In genomic region chr6:87155920-87156600, GRCh38 we compare ENCODE assay signal across 8 cellular contexts. TPM values are rescaled to one million over a fixed set of nuclear protein-coding genes. Genes with fewer than 3 reads are reported as not detected.
DNase-seq lines count a peak whose midpoint lies in the region; ATAC-seq, FAIRE-seq and TF ChIP-seq lines count a peak whose summit lies in the region.

No MANE protein-coding gene starts in this region.

- TF ChIP-seq POLR2A in HepG2 (IDR thresholded peaks at IDR 0.05; ENCODE audit: insufficient read depth in 1 of 2, low read depth in 2 of 2, low read length in 2 of 2) = peak in 1 of 2 experiments; percentile 64; a peak in 3 of 4 replicates

- no peaks in the 10 kb centered on the region for H3K9me3 Mint-ChIP-seq in CD4-positive, alpha-beta T cell

- intact Hi-C loops in CD4-positive, alpha-beta T cell (cut with DNase I, micrococcal nuclease) = loop anchor here (2.0 to 10.0 kb wide), 7 partner anchors 46 to 1929 kb away; partner anchors contain the start of genes CFAP206 (in 1 of the 2), PNRC1 (in 1 of the 2), RNGTT (in 1 of the 2) and SMIM8 (in 1 of the 2)
- intact Hi-C loops in HepG2 (cut with micrococcal nuclease; ENCODE audit: unreplicated experiment) = loop anchor here (5.0 kb wide), 2 partner anchors 81 to 236 kb away; no protein-coding TSS in a partner anchor

- CTCF ChIA-PET in CD4-positive, alpha-beta T cell (lab: Charles Lee) = interaction anchor here (0.7 to 1.1 kb wide), 2 partner anchors 81 to 237 kb away, joined by 3 read pairs; no protein-coding TSS in a partner anchor
- CTCF ChIA-PET in HepG2 (lab: Yijun Ruan, JAX; ENCODE audit: low intra/inter-chr PET ratio, low total read pairs) = no interaction called here

- H3F3A ChIP-seq in Loucy (ENCODE audit: low read depth) = no peaks in the 10 kb centered on the region

- H3K4me3 Mint-ChIP-seq in CD4-positive, alpha-beta T cell = peak overlapping the region; percentile 92

- H4K20me1 ChIP-seq in Loucy (ENCODE audit: insufficient read depth, low read length, poor library complexity, severe bottlenecking) (peaks cover 53% of the 10 kb centered on the region), HepG2 (ENCODE audit: insufficient read depth, low read length) (peaks cover 49% of the 10 kb centered on the region)

- no peaks in the 10 kb centered on the region for H3K27me3 Mint-ChIP-seq in CD4-positive, alpha-beta T cell

- peaks cover 70% of the 10 kb centered on the region for H3K4me1 Mint-ChIP-seq in CD4-positive, alpha-beta T cell (ENCODE audit: low read depth)

- DNase-seq in CD4-positive, alpha-beta T cell = peak in 7 of 10 experiments; percentile 5 to 52 (median 26)
- DNase-seq in activated CD4-positive, alpha-beta T cell treated with anti-CD3 and anti-CD28 coated beads for 1 hour = peak; percentile 23
- DNase-seq in dedifferentiated amniotic fluid mesenchymal stem cell (ENCODE audit: extremely low spot score) (peak; percentile 23), HepG2 (ENCODE audit: low spot score) (peak; percentile 39)
- peak; percentile 56 for DNase-seq in stimulated activated CD4-positive, alpha-beta T cell treated with anti-CD3 and anti-CD28 coated beads, Interleukin-4, amount 100 ng/mL, for 24 hours

- H3K9me3 ChIP-seq in CD4-positive, alpha-beta T cell (ENCODE audit: control insufficient read depth, low read length) = no peaks in the 10 kb centered on the region
- H3K9me3 ChIP-seq in Loucy (ENCODE audit: insufficient read depth, low read depth, low read length) = no peaks in the 10 kb centered on the region
- no peaks in the 10 kb centered on the region for H3K9me3 ChIP-seq in HepG2 (ENCODE audit: low read length)

- TF ChIP-seq EP300 in HepG2 (IDR thresholded peaks at IDR 0.05; ENCODE audit: low read depth in 2 of 2, low read length in 2 of 2) (no peak), HepG2 (CRISPR knock-in tag; IDR thresholded peaks at IDR 0.05; ENCODE audit: borderline replicate concordance) (no peak)

- TSS peak; percentile 72 for BruUV-seq in HepG2 (replicated peaks; lab: Mats Ljungman, UMichigan)

- H3K27ac ChIP-seq in CD4-positive, alpha-beta T cell (ENCODE audit: low read depth, low read length) = peak overlapping the region; percentile 95
- peak overlapping the region; percentile 87 for H3K27ac ChIP-seq in HepG2 (ENCODE audit: extremely low read length, insufficient read depth, low read length)

- TF ChIP-seq RAD21 in HepG2 (CRISPR knock-in tag; IDR thresholded peaks at IDR 0.05) = no peak

- peak; percentile 10 for ATAC-seq in CD4-positive, alpha-beta T cell (ENCODE audit: poor library complexity)
- ATAC-seq in GM19463 (IDR thresholded peaks at IDR 0.05; ENCODE audit: unreplicated experiment) (peak; percentile 1), HepG2 (peak; percentile 73), HG03521 (IDR thresholded peaks at IDR 0.05; ENCODE audit: unreplicated experiment) (no peak)

- H3K4me2 ChIP-seq in Loucy (ENCODE audit: low read depth, low read length, poor library complexity, severe bottlenecking) = peak overlapping the region; percentile 72
- H3K4me2 ChIP-seq in HepG2 (ENCODE audit: low read depth, low read length) = peak overlapping the region; percentile 74

- H3K36me3 Mint-ChIP-seq in CD4-positive, alpha-beta T cell (ENCODE audit: low read depth) = peaks cover 28% of the 10 kb centered on the region

- under 1% methylated on average over 23 of the region's 35 CpGs for WGBS in HepG2 (ENCODE audit: low lambda C conversion rate)

- POLR2A ChIA-PET in CD4-positive, alpha-beta T cell (lab: Charles Lee) = interaction anchor here (0.7 to 1.9 kb wide), 11 partner anchors 8 to 1925 kb away, joined by 3 to 7 read pairs (median 3); partner anchors contain the start of genes AKIRIN2, PNRC1 and SLC35A1
- POLR2A ChIA-PET in HepG2 (lab: Yijun Ruan, JAX) = interaction anchor here (0.6 kb wide), 1 partner anchor 16 kb away, joined by 3 read pairs; no protein-coding TSS in a partner anchor

- H3K36me3 ChIP-seq in Loucy (ENCODE audit: insufficient read depth, low read length) (no peaks in the 10 kb centered on the region), HepG2 (replicated peaks in 1 of 2; ENCODE audit: control insufficient read depth in 1 of 2, insufficient read depth in 2 of 2, low read length in 2 of 2) (peaks cover 0 to 2% of the 10 kb centered on the region in 2 experiments; a peak in 1 of 5 replicates)

- H2AFZ ChIP-seq in Loucy (ENCODE audit: low read length) = peak overlapping the region; percentile 72; the same call in 1 of the 2 replicates
- H2AFZ ChIP-seq in HepG2 (ENCODE audit: low read length) = no peak overlapping the region

- FAIRE-seq in HepG2 (lab: Jason Lieb, UNC) = no peak

- H3K9me2 ChIP-seq in Loucy (replicated peaks; ENCODE audit: low read depth, low read length) = no peaks in the 10 kb centered on the region

- H3K4me1 ChIP-seq in Loucy (ENCODE audit: insufficient read depth, low read length, poor library complexity, severe bottlenecking) = peaks cover 40% of the 10 kb centered on the region
- H3K4me1 ChIP-seq in HepG2 (ENCODE audit: insufficient read depth, low read length) = peaks cover 32% of the 10 kb centered on the region

- H3K79me2 ChIP-seq in Loucy (ENCODE audit: insufficient read depth, low read length) (peaks cover 78% of the 10 kb centered on the region), HepG2 (ENCODE audit: insufficient read depth, low read length) (peaks cover 72% of the 10 kb centered on the region)

- peak overlapping the region; percentile 88 for H3K27ac Mint-ChIP-seq in CD4-positive, alpha-beta T cell

- H3K9ac ChIP-seq in Loucy (ENCODE audit: low read depth, low read length, poor library complexity, severe bottlenecking) (peak overlapping the region; percentile 84), HepG2 (ENCODE audit: insufficient read depth, low read depth, low read length) (peak overlapping the region; percentile 78)

- in situ Hi-C loops in HepG2 (cut with HindIII; ENCODE audit: extremely low pct_ligation_motif_present, low pct_unique_long_range_greater_than_20kb) = no loop called here

- no peaks in the 10 kb centered on the region for H3K27me3 ChIP-seq in CD4-positive, alpha-beta T cell (ENCODE audit: control insufficient read depth, insufficient read depth, low read length)
- H3K27me3 ChIP-seq in Loucy (ENCODE audit: insufficient read depth, low read length, poor library complexity, severe bottlenecking) (no peaks in the 10 kb centered on the region), HepG2 (ENCODE audit: control insufficient read depth in 1 of 2, insufficient read depth in 2 of 2, low read length in 2 of 2) (peaks cover 0 to 3% of the 10 kb centered on the region in 2 experiments; a peak in 1 of 5 replicates)

- H3K4me3 ChIP-seq in Loucy (ENCODE audit: low read length, poor library complexity, severe bottlenecking) (peak overlapping the region; percentile 84), HepG2 (replicated peaks in 1 of 3; ENCODE audit: insufficient read depth in 1 of 3, low read depth in 2 of 3, low read length in 3 of 3) (peak overlapping the region; percentile 86 to 96 (median 88))

- no peak for TF ChIP-seq CTCF in CD4-positive, alpha-beta T cell (IDR thresholded peaks at IDR 0.05)
- no peak for TF ChIP-seq CTCF in Loucy (conservative IDR thresholded peaks at IDR 0.05; ENCODE audit: low read length)
- no peak for TF ChIP-seq CTCF in HepG2 (CRISPR knock-in tag; IDR thresholded peaks at IDR 0.05)

RNA-seq across cellular contexts. Expression of gene ZNF292, which starts 0.7 kb away (rescaled TPM):
- total RNA-seq in CD4-positive, alpha-beta T cell = 10 to 100 TPM; 81.5 to 82.5 TPM
- total RNA-seq in HepG2 (2016; rRNA removed; fragmentation: Illumina TruSeq; extraction: Trizol) = 12.8 and 15.4 TPM in 2 replicates
- 70.6 and 73.9 TPM in 2 replicates for total RNA-seq in HepG2 (2016; cell fraction: cytosol; rRNA removed; fragmentation: Illumina TruSeq; extraction: Trizol; ENCODE audit: low read depth)
- 12.7 and 13.8 TPM in 2 replicates for total RNA-seq in HepG2 (2016; cell fraction: insoluble cytoplasmic fraction; rRNA removed; fragmentation: Illumina TruSeq; extraction: Trizol)
- total RNA-seq in HepG2 (2016; cell fraction: membrane; rRNA removed; fragmentation: Illumina TruSeq; extraction: Trizol) = 15.6 and 16.5 TPM in 2 replicates
- total RNA-seq in HepG2 (2016; cell fraction: nucleus; rRNA removed; fragmentation: Illumina TruSeq; extraction: Trizol) = 38.9 and 39.3 TPM in 2 replicates
- polyA plus RNA-seq in HepG2 (2011; rRNA removed) = 5.6 and 9.9 TPM in 2 replicates
- polyA plus RNA-seq in HepG2 (2011; cell fraction: cytosol; rRNA removed) = 1.6 and 2.3 TPM in 2 replicates
- 14.5 and 16.5 TPM in 2 replicates for polyA plus RNA-seq in HepG2 (2011; cell fraction: nucleus; rRNA removed)
- 8.2 and 8.5 TPM in 2 replicates for polyA plus RNA-seq in HepG2 (2012)
- 0.14 and 0.21 TPM in 2 replicates for polyA plus RNA-seq in HepG2 (2016; cell fraction: cytosol; fragmentation: Illumina TruSeq; extraction: Trizol; ENCODE audit: low read depth)
- 4.9 and 5.6 TPM in 2 replicates for polyA plus RNA-seq in HepG2 (2016; cell fraction: insoluble cytoplasmic fraction; fragmentation: Illumina TruSeq; extraction: Trizol; ENCODE audit: low read depth)
- polyA plus RNA-seq in HepG2 (2016; cell fraction: membrane; fragmentation: Illumina TruSeq; extraction: Trizol; ENCODE audit: low read depth) = 0.45 and 0.56 TPM in 2 replicates
- 19.9 and 22.9 TPM in 2 replicates for polyA plus RNA-seq in HepG2 (2016; cell fraction: nucleus; fragmentation: Illumina TruSeq; extraction: Trizol; ENCODE audit: insufficient read depth, low read depth)
- 15.3 and 25.7 TPM in 2 replicates for polyA minus RNA-seq in HepG2 (2011; rRNA and poly(A)+ RNA removed; ENCODE audit: low replicate concordance)
- polyA minus RNA-seq in HepG2 (2011; cell fraction: cytosol; rRNA and poly(A)+ RNA removed) = 14.0 and 14.8 TPM in 2 replicates
- polyA minus RNA-seq in HepG2 (2011; cell fraction: nucleus; rRNA and poly(A)+ RNA removed) = 192 and 247 TPM in 2 replicates
